In the genomic region with DNA sequence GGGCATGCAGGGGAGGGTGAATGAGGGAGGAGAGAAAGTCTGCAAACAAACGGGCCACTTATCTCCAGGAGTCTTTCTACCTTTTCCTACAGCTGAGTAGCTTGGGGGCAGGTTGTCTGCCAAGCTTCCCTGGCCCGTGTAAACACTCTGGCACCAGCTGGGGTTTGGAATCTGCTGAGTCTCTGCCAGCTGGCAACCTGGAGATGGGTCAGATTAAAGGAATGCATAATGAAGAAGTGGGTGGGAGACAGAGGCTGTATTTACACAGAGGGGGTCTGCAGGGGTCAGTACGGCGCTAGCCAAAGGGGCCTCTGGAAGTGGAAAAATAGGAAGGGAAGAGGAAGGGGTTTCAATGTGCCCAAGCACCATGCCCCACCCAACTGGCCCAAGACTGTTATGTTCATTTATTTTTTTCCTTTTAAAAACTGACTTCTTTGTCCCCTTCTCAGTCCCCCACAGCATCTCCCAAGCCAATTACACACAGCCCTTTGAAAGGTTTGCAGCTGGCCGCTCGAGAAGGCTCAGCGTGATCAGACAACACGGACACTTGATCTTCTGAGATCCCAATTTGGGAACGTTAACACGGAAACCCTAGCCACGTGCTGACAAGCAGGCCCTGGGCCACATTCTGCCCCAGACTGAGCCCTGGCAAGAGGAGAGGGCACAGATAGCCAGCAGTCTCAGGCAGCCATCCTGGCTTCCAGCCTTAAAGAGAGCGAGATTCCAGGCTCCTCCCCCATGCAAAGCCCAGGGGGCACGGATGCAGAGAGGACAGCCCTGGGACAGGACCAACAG, we compare ENCODE assay signal across 9 cellular contexts. TPM values are rescaled to one million over a fixed set of nuclear protein-coding genes. Genes with fewer than 3 reads are reported as not detected.
A peak's percentile ranks its signal among the peaks of the same experiment; 100 is the strongest.
DNase-seq lines count a peak whose midpoint lies in the region; ATAC-seq and TF ChIP-seq lines count a peak whose summit lies in the region.
"Had no signal": no experiment of that assay in that cellular context is flagged by ENCODE, and none has a peak within 500 bp of the region (broad histone marks: within the 10 kb centered on the region; RNA-seq: fewer than 3 reads in every experiment).

No MANE protein-coding gene starts in this region.

- ATAC-seq in GM18520 (IDR thresholded peaks at IDR 0.05; ENCODE audit: unreplicated experiment), result no peak

- TF ChIP-seq CTCF in LNCaP clone FGC (IDR thresholded peaks at IDR 0.05; ENCODE audit: control insufficient read depth, extremely low read depth, insufficient read depth), result no peak
- TF ChIP-seq CTCF in SK-N-SH (IDR thresholded peaks at IDR 0.05), result peak; percentile 28; the same call in 1 of the 2 replicates

- H2AFZ ChIP-seq in SK-N-SH (ENCODE audit: low read depth), result no peak overlapping the region

- peaks cover 61% of the 10 kb centered on the region for H3F3A ChIP-seq in SK-N-SH (replicated peaks; ENCODE audit: insufficient read depth)

- peaks cover 98% of the 10 kb centered on the region for H3K79me2 ChIP-seq in SK-N-SH (ENCODE audit: insufficient read depth)

- 23% methylated on average over 13 of the region's 13 CpGs for WGBS in SK-N-SH (ENCODE audit: low lambda C conversion rate)

- no peaks in the 10 kb centered on the region for H3K9me2 ChIP-seq in SK-N-SH

- DNase-seq in A172 (ENCODE audit: low spot score), result peak; percentile 90
- DNase-seq in LNCaP clone FGC (ENCODE audit: low read depth), result peak; percentile 80
- peak; percentile 75 for DNase-seq in SK-N-SH
- peak in 35 of 42 donors; percentile 8 to 61 (median 33) for DNase-seq in head of caudate nucleus
- DNase-seq in putamen (ENCODE audit: low spot score), result peak; percentile 15
- no peak for DNase-seq in stimulated activated naive CD4-positive, alpha-beta T cell treated with Interleukin-2 at 50 U/mL for 16 hours (lab: John Stamatoyannopoulos, UW)
- no peak for DNase-seq in activated effector memory CD4-positive, alpha-beta T cell treated with Interleukin-2 at 50 U/mL for 16 hours
- DNase-seq: CD4-positive, CD25-positive, alpha-beta regulatory T cell had no signal

- H3K4me3 ChIP-seq in LNCaP clone FGC (ENCODE audit: low read depth, low read length) (no peak overlapping the region), SK-N-SH (ENCODE audit: low read depth in 2 of 2, low read length in 1 of 2) (peak overlapping the region in 1 of 2 experiments; percentile 2; a peak in 1 of 4 replicates)

- peak overlapping the region; percentile 82 to 91 for H3K27ac ChIP-seq in SK-N-SH (ENCODE audit: low read depth in 2 of 2, low read length in 1 of 2)

- peak overlapping the region; percentile 66 for H3K4me2 ChIP-seq in SK-N-SH

- H3K9me3 ChIP-seq in SK-N-SH, result no peaks in the 10 kb centered on the region

- intact Hi-C loops in head of caudate nucleus (cut with DNase I), result no loop called here

- peaks cover 62 to 75% of the 10 kb centered on the region in 2 experiments for H3K4me1 ChIP-seq in SK-N-SH (ENCODE audit: control insufficient read depth in 1 of 2, insufficient read depth in 2 of 2, low read depth in 1 of 2, low read length in 1 of 2)

- peaks cover 0 to 2% of the 10 kb centered on the region in 2 experiments for H3K36me3 ChIP-seq in SK-N-SH (replicated peaks in 1 of 2; ENCODE audit: control insufficient read depth in 1 of 2, insufficient read depth in 2 of 2, low read length in 1 of 2)

- POLR2A ChIA-PET in SK-N-SH (lab: Yijun Ruan, JAX), result interaction anchor here (0.6 to 1.1 kb wide), 2 partner anchors 23 to 25 kb away, joined by 3 read pairs; partner anchors contain the start of gene TRAM2

- peak overlapping the region; percentile 42; the same call in 1 of the 2 replicates for H3K9ac ChIP-seq in SK-N-SH

- H3K27me3 ChIP-seq in SK-N-SH (ENCODE audit: insufficient read depth), result no peaks in the 10 kb centered on the region

- TF ChIP-seq EP300 in SK-N-SH (IDR thresholded peaks at IDR 0.05; ENCODE audit: borderline replicate concordance in 1 of 2, low read depth in 1 of 2, low read length in 1 of 2), result peak; percentile 86 to 88; a peak in 3 of 4 replicates

- CTCF ChIA-PET in SK-N-SH (lab: Yijun Ruan, JAX), result interaction anchor here (0.9 to 2.9 kb wide), 13 partner anchors 13 to 136 kb away, joined by 3 to 15 read pairs (median 4); no protein-coding TSS in a partner anchor

- peak; percentile 54 for TF ChIP-seq RAD21 in SK-N-SH (IDR thresholded peaks at IDR 0.05; ENCODE audit: low read length)

- H4K20me1 ChIP-seq in SK-N-SH (ENCODE audit: insufficient read depth), result no peaks in the 10 kb centered on the region

TF ChIP-seq in SK-N-SH, 30 proteins besides CTCF, POLR2A, EP300 and RAD21 (continues in another document):
- TF ChIP-seq FOSL2 (IDR thresholded peaks at IDR 0.05; ENCODE audit: borderline replicate concordance, low read depth), result peak; percentile 86
- TF ChIP-seq REST (IDR thresholded peaks at IDR 0.05; ENCODE audit: low read depth, low read length), result no peak; the same call in 1 of the 2 replicates
- 0 out of 2 replicates have a peak, but pooled peaks have one; percentile 66 for TF ChIP-seq ZBTB33 (IDR thresholded peaks at IDR 0.05; ENCODE audit: borderline replicate concordance, low read depth)
- no peak; the same call in 1 of the 2 replicates for TF ChIP-seq MEF2A (IDR thresholded peaks at IDR 0.05; ENCODE audit: borderline replicate concordance, low read depth)
- peak; percentile 70; the same call in 1 of the 2 replicates for TF ChIP-seq RXRA (IDR thresholded peaks at IDR 0.05; ENCODE audit: borderline replicate concordance, low read depth)
- no peak for TF ChIP-seq GABPA (IDR thresholded peaks at IDR 0.05; ENCODE audit: low read depth)
- no peak for TF ChIP-seq ELF1 (IDR thresholded peaks at IDR 0.05)
- TF ChIP-seq YY1 (IDR thresholded peaks at IDR 0.05; ENCODE audit: low read depth), result no peak
- TF ChIP-seq TEAD4 (IDR thresholded peaks at IDR 0.05; ENCODE audit: borderline replicate concordance, insufficient read depth), result peak; percentile 90
- TF ChIP-seq SMC3 (IDR thresholded peaks at IDR 0.05; ENCODE audit: low read depth, low read length), result peak; percentile 25; the same call in 1 of the 2 replicates
- TF ChIP-seq SIN3A (IDR thresholded peaks at IDR 0.05; ENCODE audit: borderline replicate concordance, low read depth, low read length), result peak; percentile 91
- TF ChIP-seq MXI1 (IDR thresholded peaks at IDR 0.05; ENCODE audit: low read depth, low read length), result no peak; the same call in 1 of the 2 replicates
- peak; percentile 82 for TF ChIP-seq JUND (IDR thresholded peaks at IDR 0.05)
- TF ChIP-seq FOXJ3 (CRISPR knock-in tag; IDR thresholded peaks at IDR 0.05), result peak; percentile 92
- TF ChIP-seq TCF12 (IDR thresholded peaks at IDR 0.05), result peak; percentile 94
- peak; percentile 94 for TF ChIP-seq GATA2 (CRISPR knock-in tag; IDR thresholded peaks at IDR 0.05)
- TF ChIP-seq, protein P1, sequence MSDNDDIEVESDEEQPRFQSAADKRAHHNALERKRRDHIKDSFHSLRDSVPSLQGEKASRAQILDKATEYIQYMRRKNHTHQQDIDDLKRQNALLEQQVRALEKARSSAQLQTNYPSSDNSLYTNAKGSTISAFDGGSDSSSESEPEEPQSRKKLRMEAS (IDR thresholded peaks at IDR 0.05; ENCODE audit: low read depth), result peak; percentile 49
- TF ChIP-seq TAF1 (IDR thresholded peaks at IDR 0.05; ENCODE audit: borderline replicate concordance, low read depth, low read length), result no peak
- TF ChIP-seq CHD2 (IDR thresholded peaks at IDR 0.05; ENCODE audit: low read length, partially characterized antibody), result peak; percentile 66
- peak; percentile 83 for TF ChIP-seq POLR2AphosphoS5 (IDR thresholded peaks at IDR 0.05; ENCODE audit: low read depth, low read length)
- TF ChIP-seq RCOR1 (IDR thresholded peaks at IDR 0.05; ENCODE audit: low read length), result peak; percentile 97

RNA-seq across cellular contexts. Expression of gene TRAM2, which starts 25.2 kb away (rescaled TPM):
- total RNA-seq in A172 (2014; rRNA removed; shearing (Covaris generic)), result 91.1 and 104 TPM in 2 replicates
- polyA plus RNA-seq in SK-N-SH (2012; rRNA removed), result 26.4 and 36.0 TPM in 2 replicates
- polyA plus RNA-seq in SK-N-SH (2012; cell fraction: cytosol; rRNA removed), result 23.9 and 25.6 TPM in 2 replicates
- 39.6 and 52.6 TPM in 2 replicates for polyA plus RNA-seq in SK-N-SH (2012; cell fraction: nucleus; rRNA removed)

Comparison
In these comparisons a context has a peak if more than half of its experiments do, and no peak if none do; other contexts are left out.
1. DNase-seq: peak in A172 (single experiment), LNCaP clone FGC (single experiment), SK-N-SH (single experiment), head of caudate nucleus (35 of 42) and putamen (single experiment); none in stimulated activated naive CD4-positive, alpha-beta T cell treated with Interleukin-2 at 50 U/mL for 16 hours (single experiment) and activated effector memory CD4-positive, alpha-beta T cell treated with Interleukin-2 at 50 U/mL for 16 hours (single experiment).